ENCODE assay signal across 8 cellular contexts in the genomic region with DNA sequence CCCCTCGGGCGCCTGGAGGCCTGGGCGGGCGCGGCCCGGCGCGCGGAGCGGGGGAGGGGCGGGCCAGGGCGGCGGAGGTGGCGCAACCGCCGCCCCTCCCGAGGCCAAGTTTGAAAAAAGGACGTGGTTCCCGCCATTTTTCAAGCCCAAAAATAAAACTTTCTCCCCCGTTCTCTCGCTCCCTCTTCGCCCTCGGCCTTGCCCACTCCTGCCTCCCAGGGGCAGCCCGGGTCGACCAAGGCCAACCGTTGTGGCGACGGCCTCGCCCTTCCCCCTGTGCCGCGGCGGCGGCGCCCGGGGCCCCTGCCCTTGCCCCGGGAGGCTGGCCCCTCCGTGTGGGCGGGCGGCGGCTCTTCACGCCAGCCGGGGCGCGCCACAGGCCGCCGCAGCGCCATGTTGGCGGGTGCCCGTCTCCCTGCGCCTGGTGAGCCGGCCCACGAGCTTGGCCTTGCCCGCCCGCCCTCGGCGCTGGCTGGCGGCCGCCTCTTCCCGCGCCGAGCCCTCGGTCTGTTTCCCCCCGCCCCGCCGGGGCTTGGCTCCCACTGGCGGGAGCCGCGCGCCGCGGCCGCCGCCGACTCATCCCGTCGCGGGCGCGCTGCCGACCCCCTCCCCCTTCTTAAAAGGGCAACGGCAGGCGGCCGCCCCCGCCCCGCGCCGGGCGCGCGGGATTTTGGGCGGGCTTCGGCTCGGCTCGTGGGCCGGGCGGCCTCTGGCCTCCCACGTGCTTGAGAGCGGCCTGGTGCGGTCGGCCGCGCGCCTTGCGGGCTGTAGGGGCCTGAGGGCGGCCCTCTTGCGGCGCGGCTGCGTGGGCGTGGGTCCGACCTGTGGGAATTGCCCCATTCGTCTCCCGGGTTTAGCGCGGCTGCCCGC. TPM values are rescaled to one million over a fixed set of nuclear protein-coding genes. Genes with fewer than 3 reads are reported as not detected.
A peak's percentile ranks its signal among the peaks of the same experiment; 100 is the strongest.
DNase-seq lines count a peak whose midpoint lies in the region; ATAC-seq lines count a peak whose summit lies in the region.

No MANE protein-coding gene starts in this region.

- DNase-seq in 8988T (peak; percentile 65), NCI-H748 (lab: John Stamatoyannopoulos, UW; ENCODE audit: unreplicated experiment) (peak; percentile 79), lung microvascular endothelial cell (ENCODE audit: low read depth in 2 of 2) (peak; percentile 81 to 86)
- peak; percentile 91 for DNase-seq in activated CD8-positive, alpha-beta memory T cell treated with anti-CD3 and anti-CD28 coated beads for 24 hours
- peak; percentile 71 for DNase-seq in effector CD4-positive, alpha-beta T cell
- DNase-seq in stimulated activated CD4-positive, alpha-beta T cell treated with anti-CD3 and anti-CD28 coated beads, TNF-alpha, amount 100 ng/mL, for 24 hours (ENCODE audit: low read depth in 3 of 3): peak; percentile 62 to 78 (median 67)

- ATAC-seq in GM18498 (IDR thresholded peaks at IDR 0.05; ENCODE audit: unreplicated experiment) (peak; percentile 39), HG03064 (IDR thresholded peaks at IDR 0.05; ENCODE audit: low read depth, unreplicated experiment) (peak; percentile 18)

RNA-seq across cellular contexts. Expression of gene ANP32B, which starts 1.3 kb away (rescaled TPM):
- total RNA-seq in lung microvascular endothelial cell: 5.0 and 6.3 TPM in 2 replicates

RNA-seq across cellular contexts. Expression of gene HEMGN, which starts 46.5 kb away (rescaled TPM):
- not detected in 2 replicates for total RNA-seq in lung microvascular endothelial cell

Comparison
In these comparisons a context has a peak if more than half of its experiments do, and no peak if none do; other contexts are left out.
1. Peak in every context shown above with its lines: DNase-seq and ATAC-seq.